In genomic region chr5:123088031-123088805, GRCh38 we compare ENCODE assay signal across 9 cellular contexts. TPM values are rescaled to one million over a fixed set of nuclear protein-coding genes. Genes with fewer than 3 reads are reported as not detected.
DNase-seq lines count a peak whose midpoint lies in the region; TF ChIP-seq lines count a peak whose summit lies in the region.
"Had no signal": no experiment of that assay in that cellular context is flagged by ENCODE, and none has a peak within 500 bp of the region (broad histone marks: within the 10 kb centered on the region; RNA-seq: fewer than 3 reads in every experiment).

No MANE protein-coding gene starts in this region.

- no peak overlapping the region for H3K27ac ChIP-seq in brain microvascular endothelial cell
- no peak overlapping the region for H3K27ac ChIP-seq in liver (ENCODE audit: low read depth in 1 of 2, low read length in 2 of 2)
- no peak overlapping the region for H3K27ac ChIP-seq in suprapubic skin
- H3K27ac ChIP-seq: BLaER1 had no signal

- TF ChIP-seq RAD21 in liver (IDR thresholded peaks at IDR 0.05), result no peak

- no peak for TF ChIP-seq POLR2A in suprapubic skin (IDR thresholded peaks at IDR 0.05)

- peak overlapping the region; percentile 52 for H3K27ac Mint-ChIP-seq in T-helper 1 cell treated with Interleukin-12 subunit alpha and Interleukin-12 subunit beta and Interleukin-4 antibody, amounts not matched to agents 30 μg/mL and 1 μg/mL, for 36 hours

- WGBS in liver, result 5% methylated on average over 42 of the region's 42 CpGs
- WGBS in suprapubic skin, result 8% methylated on average over 38 of the region's 42 CpGs

- peaks cover 31 to 52% (median 39%) of the 10 kb centered on the region in 4 donors for H3K4me1 ChIP-seq in liver (ENCODE audit: control insufficient read depth in 4 of 4, insufficient read depth in 4 of 4, low read length in 3 of 4)
- H3K4me1 ChIP-seq in suprapubic skin, result peaks cover 40% of the 10 kb centered on the region

- in situ Hi-C loops in brain microvascular endothelial cell (cut with HindIII; ENCODE audit: low pct_ligation_motif_present, low sequenced_read_pairs), result loop anchor here (25.0 kb wide), 1 partner anchor 576 kb away; no protein-coding TSS in a partner anchor

- H3K27me3 Mint-ChIP-seq in T-helper 1 cell treated with Interleukin-12 subunit alpha and Interleukin-12 subunit beta and Interleukin-4 antibody, amounts not matched to agents 30 μg/mL and 1 μg/mL, for 36 hours (ENCODE audit: low read depth), result peaks cover 87% of the 10 kb centered on the region

- peaks cover 79% of the 10 kb centered on the region for H3K27me3 ChIP-seq in brain microvascular endothelial cell (replicated peaks)
- H3K27me3 ChIP-seq in liver (ENCODE audit: control insufficient read depth in 4 of 4, insufficient read depth in 4 of 4, low read length in 3 of 4), result peaks cover 2 to 41% (median 27%) of the 10 kb centered on the region in 4 donors
- H3K27me3 ChIP-seq in suprapubic skin, result peaks cover 92% of the 10 kb centered on the region

- peak overlapping the region; percentile 24 for H3K4me3 ChIP-seq in brain microvascular endothelial cell (ENCODE audit: low read depth, low read length)
- H3K4me3 ChIP-seq in liver (ENCODE audit: low read depth in 1 of 3, low read length in 3 of 3), result peak overlapping the region in 2 of 3 donors; percentile 25 to 59
- H3K4me3 ChIP-seq in suprapubic skin, result peak overlapping the region; percentile 65

- no peaks in the 10 kb centered on the region for H3K36me3 ChIP-seq in brain microvascular endothelial cell (replicated peaks)
- H3K36me3 ChIP-seq in liver (ENCODE audit: control insufficient read depth in 4 of 4, insufficient read depth in 3 of 4, low read depth in 1 of 4, low read length in 3 of 4), result no peaks in the 10 kb centered on the region
- no peaks in the 10 kb centered on the region for H3K36me3 ChIP-seq in suprapubic skin
- H3K36me3 ChIP-seq: BLaER1 had no signal

- TF ChIP-seq CTCF in brain microvascular endothelial cell (IDR thresholded peaks at IDR 0.05; ENCODE audit: low read depth, low read length, missing control alignments) (no peak), liver (IDR thresholded peaks at IDR 0.05; ENCODE audit: low read depth, low read length, missing input control) (no peak), suprapubic skin (IDR thresholded peaks at IDR 0.05) (no peak)

- H3K36me3 Mint-ChIP-seq in T-helper 1 cell treated with Interleukin-12 subunit alpha and Interleukin-12 subunit beta and Interleukin-4 antibody, amounts not matched to agents 30 μg/mL and 1 μg/mL, for 36 hours (ENCODE audit: low read depth), result peaks cover 4% of the 10 kb centered on the region

- H3K9me3 Mint-ChIP-seq in T-helper 1 cell treated with Interleukin-12 subunit alpha and Interleukin-12 subunit beta and Interleukin-4 antibody, amounts not matched to agents 30 μg/mL and 1 μg/mL, for 36 hours, result no peaks in the 10 kb centered on the region

- no peak for DNase-seq in T-helper 1 cell
- DNase-seq in brain microvascular endothelial cell, result no peak
- DNase-seq in suprapubic skin (ENCODE audit: low spot score in 2 of 2), result peak; percentile 71 to 83
- DNase-seq in NCI-H1930 (lab: John Stamatoyannopoulos, UW), result no peak
- DNase-seq in T1000 (lab: John Stamatoyannopoulos, UW), result no peak
- DNase-seq in middle frontal gyrus (ENCODE audit: extremely low spot score, low spot score), result no peak

- TF ChIP-seq EP300 in suprapubic skin (IDR thresholded peaks at IDR 0.05), result no peak

- peaks cover 8% of the 10 kb centered on the region for H3K4me1 Mint-ChIP-seq in T-helper 1 cell treated with Interleukin-12 subunit alpha and Interleukin-12 subunit beta and Interleukin-4 antibody, amounts not matched to agents 30 μg/mL and 1 μg/mL, for 36 hours (ENCODE audit: low read depth)

- H3K9ac ChIP-seq in liver (ENCODE audit: low read depth in 1 of 2, low read length in 2 of 2), result no peak overlapping the region
- H3K9ac ChIP-seq: BLaER1 had no signal

- H3K9me3 ChIP-seq in liver (ENCODE audit: control insufficient read depth in 4 of 4, low read length in 3 of 4), result peaks cover 0 to 4% (median 1%) of the 10 kb centered on the region in 4 donors
- no peaks in the 10 kb centered on the region for H3K9me3 ChIP-seq in suprapubic skin

- H3K4me3 Mint-ChIP-seq in T-helper 1 cell treated with Interleukin-12 subunit alpha and Interleukin-12 subunit beta and Interleukin-4 antibody, amounts not matched to agents 30 μg/mL and 1 μg/mL, for 36 hours, result peak overlapping the region; percentile 10

TF ChIP-seq in liver, 16 proteins besides CTCF, POLR2A, EP300 and RAD21:
- TF ChIP-seq, protein P1, sequence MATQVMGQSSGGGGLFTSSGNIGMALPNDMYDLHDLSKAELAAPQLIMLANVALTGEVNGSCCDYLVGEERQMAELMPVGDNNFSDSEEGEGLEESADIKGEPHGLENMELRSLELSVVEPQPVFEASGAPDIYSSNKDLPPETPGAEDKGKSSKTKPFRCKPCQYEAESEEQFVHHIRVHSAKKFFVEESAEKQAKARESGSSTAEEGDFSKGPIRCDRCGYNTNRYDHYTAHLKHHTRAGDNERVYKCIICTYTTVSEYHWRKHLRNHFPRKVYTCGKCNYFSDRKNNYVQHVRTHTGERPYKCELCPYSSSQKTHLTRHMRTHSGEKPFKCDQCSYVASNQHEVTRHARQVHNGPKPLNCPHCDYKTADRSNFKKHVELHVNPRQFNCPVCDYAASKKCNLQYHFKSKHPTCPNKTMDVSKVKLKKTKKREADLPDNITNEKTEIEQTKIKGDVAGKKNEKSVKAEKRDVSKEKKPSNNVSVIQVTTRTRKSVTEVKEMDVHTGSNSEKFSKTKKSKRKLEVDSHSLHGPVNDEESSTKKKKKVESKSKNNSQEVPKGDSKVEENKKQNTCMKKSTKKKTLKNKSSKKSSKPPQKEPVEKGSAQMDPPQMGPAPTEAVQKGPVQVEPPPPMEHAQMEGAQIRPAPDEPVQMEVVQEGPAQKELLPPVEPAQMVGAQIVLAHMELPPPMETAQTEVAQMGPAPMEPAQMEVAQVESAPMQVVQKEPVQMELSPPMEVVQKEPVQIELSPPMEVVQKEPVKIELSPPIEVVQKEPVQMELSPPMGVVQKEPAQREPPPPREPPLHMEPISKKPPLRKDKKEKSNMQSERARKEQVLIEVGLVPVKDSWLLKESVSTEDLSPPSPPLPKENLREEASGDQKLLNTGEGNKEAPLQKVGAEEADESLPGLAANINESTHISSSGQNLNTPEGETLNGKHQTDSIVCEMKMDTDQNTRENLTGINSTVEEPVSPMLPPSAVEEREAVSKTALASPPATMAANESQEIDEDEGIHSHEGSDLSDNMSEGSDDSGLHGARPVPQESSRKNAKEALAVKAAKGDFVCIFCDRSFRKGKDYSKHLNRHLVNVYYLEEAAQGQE (IDR thresholded peaks at IDR 0.05), result no peak
- TF ChIP-seq HNF4A (conservative IDR thresholded peaks at IDR 0.05), result peak; percentile 24 to 46

RNA-seq across cellular contexts. Expression of gene PRDM6, which starts 0.8 kb away (rescaled TPM):
- under 1 TPM; 0.17 to 0.28 TPM for total RNA-seq in liver
- polyA plus RNA-seq in liver, result under 1 TPM; 0.09 to 0.33 TPM
- under 1 TPM; 0.08 to 0.64 (median 0.33) TPM for total RNA-seq in suprapubic skin

RNA-seq across cellular contexts. Expression of gene PPIC, which starts 51.7 kb away (rescaled TPM):
- total RNA-seq in liver (10 to 100 TPM; 13.3 to 14.6 TPM), suprapubic skin (10 to 100 TPM in 2 of 4 donors, 1 to 10 TPM in 2; 8.9 to 25.3 (median 10.9) TPM)
- 10 to 100 TPM; 20.0 to 26.3 TPM for polyA plus RNA-seq in liver

Comparison
In these comparisons a context has a peak if more than half of its experiments do, and no peak if none do; other contexts are left out.
1. DNase-seq: peak in suprapubic skin (2 of 2); none in T-helper 1 cell (0 of 5), brain microvascular endothelial cell (single experiment), NCI-H1930 (0 of 2), T1000 (single experiment) and middle frontal gyrus (single experiment).
2. Peak in every context shown above with its lines, with median percentiles within 50 percentile points of each other: H3K4me3 ChIP-seq.